In genomic region chr1:201170533-201171062, GRCh38 we compare ENCODE assay signal across 8 cellular contexts. TPM values are rescaled to one million over a fixed set of nuclear protein-coding genes. Genes with fewer than 3 reads are reported as not detected.
A peak's percentile ranks its signal among the peaks of the same experiment; 100 is the strongest.
DNase-seq lines count a peak whose midpoint lies in the region; ATAC-seq and TF ChIP-seq lines count a peak whose summit lies in the region.

No MANE protein-coding gene starts in this region.

- CTCF ChIA-PET in CD4-positive, alpha-beta T cell (lab: Charles Lee): interaction anchor here (1.0 to 2.4 kb wide), 4 partner anchors 12 to 53 kb away, joined by 3 to 6 read pairs (median 4); partner anchors contain the start of gene TMEM9

- TF ChIP-seq CTCF in CD4-positive, alpha-beta T cell (IDR thresholded peaks at IDR 0.05): no peak

- peaks cover 23% of the 10 kb centered on the region for H3K4me1 Mint-ChIP-seq in CD4-positive, alpha-beta T cell (ENCODE audit: low read depth)
- peaks cover 10% of the 10 kb centered on the region for H3K4me1 Mint-ChIP-seq in memory B cell

- H3K4me3 Mint-ChIP-seq in CD4-positive, alpha-beta T cell: peak overlapping the region; percentile 96
- H3K4me3 Mint-ChIP-seq in memory B cell: peak overlapping the region; percentile 88

- H3K27ac ChIP-seq in CD4-positive, alpha-beta T cell (ENCODE audit: low read depth, low read length): no peak overlapping the region

- H3K9me3 Mint-ChIP-seq in CD4-positive, alpha-beta T cell: no peaks in the 10 kb centered on the region
- no peaks in the 10 kb centered on the region for H3K9me3 Mint-ChIP-seq in memory B cell

- intact Hi-C loops in CD4-positive, alpha-beta T cell (cut with DNase I, micrococcal nuclease): no loop called here

- no peaks in the 10 kb centered on the region for H3K36me3 Mint-ChIP-seq in CD4-positive, alpha-beta T cell (ENCODE audit: low read depth)
- no peaks in the 10 kb centered on the region for H3K36me3 Mint-ChIP-seq in memory B cell

- H3K9me3 ChIP-seq in CD4-positive, alpha-beta T cell (ENCODE audit: control insufficient read depth, low read length): no peaks in the 10 kb centered on the region

- H3K27me3 ChIP-seq in CD4-positive, alpha-beta T cell (ENCODE audit: control insufficient read depth, insufficient read depth, low read length): peaks cover 3% of the 10 kb centered on the region

- ATAC-seq in CD4-positive, alpha-beta T cell (ENCODE audit: poor library complexity): peak; percentile 84
- ATAC-seq in GM19452 (IDR thresholded peaks at IDR 0.05; ENCODE audit: unreplicated experiment) (peak; percentile 96), HG03565 (IDR thresholded peaks at IDR 0.05; ENCODE audit: unreplicated experiment) (peak; percentile 81), memory B cell (ENCODE audit: low read depth) (peak; percentile 92)

- peak overlapping the region; percentile 87 for H3K27ac Mint-ChIP-seq in CD4-positive, alpha-beta T cell
- H3K27ac Mint-ChIP-seq in memory B cell: peak overlapping the region; percentile 72

- H3K27me3 Mint-ChIP-seq in CD4-positive, alpha-beta T cell: peaks cover 21% of the 10 kb centered on the region
- H3K27me3 Mint-ChIP-seq in memory B cell: peaks cover 4% of the 10 kb centered on the region

- POLR2A ChIA-PET in CD4-positive, alpha-beta T cell (lab: Charles Lee): interaction anchor here (0.7 to 3.5 kb wide), 2 partner anchors 17 to 56 kb away, joined by 3 to 12 read pairs; partner anchors contain the start of gene TMEM9

- DNase-seq in CD4-positive, alpha-beta T cell: peak; percentile 43 to 70 (median 51)
- DNase-seq in NCI-H82 (lab: John Stamatoyannopoulos, UW) (peak; percentile 98), memory B cell (ENCODE audit: low spot score in 2 of 2) (peak; percentile 45 to 63)
- peak; percentile 33 to 34 for DNase-seq in activated CD8-positive, alpha-beta memory T cell treated with anti-CD3 and anti-CD28 coated beads for 1 hour (ENCODE audit: extremely low read depth in 1 of 2, low read depth in 1 of 2)
- DNase-seq in effector CD8-positive, alpha-beta T cell (lab: John Stamatoyannopoulos, UW): peak; percentile 53
- DNase-seq in stimulated activated CD8-positive, alpha-beta memory T cell treated with anti-CD3 and anti-CD28 coated beads, Interleukin-12 subunit alpha, Interleukin-12 subunit beta, amount 100 ng/mL, for 1 hour (ENCODE audit: low read depth): peak; percentile 41

RNA-seq across cellular contexts. Expression of gene TMEM9, which starts 16.3 kb away (rescaled TPM):
- total RNA-seq in CD4-positive, alpha-beta T cell: 10 to 100 TPM; 15.7 to 16.5 TPM

RNA-seq across cellular contexts. Expression of gene IGFN1, which starts 20.0 kb away (rescaled TPM):
- not detected for total RNA-seq in CD4-positive, alpha-beta T cell

RNA-seq across cellular contexts. Expression of gene ASCL5, which starts 43.6 kb away (rescaled TPM):
- total RNA-seq in CD4-positive, alpha-beta T cell: under 1 TPM; 0.49 to 0.50 TPM

RNA-seq across cellular contexts. Expression of gene CACNA1S, which starts 58.4 kb away (rescaled TPM):
- total RNA-seq in CD4-positive, alpha-beta T cell: not detected

Comparison
In these comparisons a context has a peak if more than half of its experiments do, and no peak if none do; other contexts are left out.
1. DNase-seq: peak in every context shown above with its lines; median percentile 98 in NCI-H82; 54 in memory B cell; 53 in effector CD8-positive, alpha-beta T cell; 51 in CD4-positive, alpha-beta T cell; 41 in stimulated activated CD8-positive, alpha-beta memory T cell treated with anti-CD3 and anti-CD28 coated beads, Interleukin-12 subunit alpha, Interleukin-12 subunit beta, amount 100 ng/mL, for 1 hour; 34 in activated CD8-positive, alpha-beta memory T cell treated with anti-CD3 and anti-CD28 coated beads for 1 hour.